Comparison of ENCODE assay signal across 8 cellular contexts in the genomic region with DNA sequence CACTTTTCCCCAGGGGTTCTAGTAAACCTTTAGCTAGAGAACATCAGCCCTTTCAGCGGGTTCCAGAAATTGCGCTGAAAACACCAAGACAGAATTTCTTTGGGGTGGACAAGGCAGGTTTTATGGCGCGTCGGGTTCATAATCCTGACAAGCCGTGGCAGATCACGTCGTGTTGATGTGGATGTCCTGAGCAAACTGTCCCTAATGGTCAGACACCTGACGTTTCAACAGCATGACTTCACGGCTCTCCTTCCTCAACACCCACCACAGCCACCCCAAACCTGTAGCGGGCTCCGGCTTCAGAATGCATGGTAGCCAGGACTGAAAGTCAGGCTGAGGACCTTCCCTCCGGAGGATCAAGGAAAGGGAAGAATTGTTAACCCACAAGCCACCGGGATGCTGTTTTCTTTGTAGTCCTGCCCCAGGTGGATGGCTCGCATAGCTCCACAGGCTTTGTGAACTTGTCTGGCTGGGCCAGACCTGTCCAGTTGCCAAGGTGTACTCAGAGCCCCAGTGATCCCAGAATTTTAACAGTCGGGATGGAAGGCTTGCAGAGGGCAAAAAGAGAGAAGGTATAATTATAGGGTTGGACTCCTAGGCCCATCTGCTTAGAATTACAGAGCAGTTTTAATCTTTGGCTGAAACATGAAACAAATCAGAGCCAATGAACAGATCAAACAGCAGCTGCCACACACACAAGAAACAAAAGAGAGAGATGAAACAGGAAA. TPM values are rescaled to one million over a fixed set of nuclear protein-coding genes. Genes with fewer than 3 reads are reported as not detected.
DNase-seq lines count a peak whose midpoint lies in the region; ATAC-seq and TF ChIP-seq lines count a peak whose summit lies in the region.

No MANE protein-coding gene starts in this region.

- peaks cover 22% of the 10 kb centered on the region for H3K4me1 Mint-ChIP-seq in GM23338
- no peaks in the 10 kb centered on the region for H3K4me1 Mint-ChIP-seq in natural killer cell treated with Interleukin-12 subunit alpha and Interleukin-12 subunit beta and Interleukin-15 and Interleukin-18, amount 100 ng/mL, for 72 hours (ENCODE audit: low read depth in 2 of 2)

- H3K4me3 ChIP-seq in GM23338 (peak overlapping the region; percentile 66), WI38 (ENCODE audit: low read depth, low read length) (peak overlapping the region; percentile 62), iPS-15b (ENCODE audit: low read depth, low read length) (peak overlapping the region; percentile 60), skeletal muscle tissue (ENCODE audit: low read length in 3 of 3) (peak overlapping the region; percentile 53 to 73 (median 54)), SJCRH30 (no peak overlapping the region)

- peaks cover 12% of the 10 kb centered on the region; the same call in 1 of the 2 replicates for H3K4me1 ChIP-seq in GM23338 (ENCODE audit: insufficient read depth)
- peaks cover 8% of the 10 kb centered on the region for H3K4me1 ChIP-seq in iPS-15b (ENCODE audit: control insufficient read depth, insufficient read depth, low read length)
- H3K4me1 ChIP-seq in skeletal muscle tissue (ENCODE audit: control insufficient read depth in 3 of 3, insufficient read depth in 3 of 3, low read length in 3 of 3), result peaks cover 8 to 15% (median 12%) of the 10 kb centered on the region in 3 donors
- no peaks in the 10 kb centered on the region for H3K4me1 ChIP-seq in SJCRH30

- no peak overlapping the region for H3K27ac Mint-ChIP-seq in GM23338
- H3K27ac Mint-ChIP-seq in natural killer cell treated with Interleukin-12 subunit alpha and Interleukin-12 subunit beta and Interleukin-15 and Interleukin-18, amount 100 ng/mL, for 72 hours, result no peak overlapping the region

- H3K9me3 ChIP-seq in iPS-15b (ENCODE audit: control insufficient read depth, insufficient read depth, low read length), result no peaks in the 10 kb centered on the region
- H3K9me3 ChIP-seq in skeletal muscle tissue (ENCODE audit: control insufficient read depth in 3 of 3, low read length in 3 of 3), result no peaks in the 10 kb centered on the region
- no peaks in the 10 kb centered on the region for H3K9me3 ChIP-seq in SJCRH30 (replicated peaks)

- peak overlapping the region; percentile 91 for H3K4me2 ChIP-seq in GM23338

- H3K9ac ChIP-seq in iPS-15b (ENCODE audit: low read depth, low read length) (no peak overlapping the region), skeletal muscle tissue (ENCODE audit: low read depth in 1 of 3, low read length in 3 of 3) (peak overlapping the region in 1 of 3 donors; percentile 63)

- peak; percentile 27 for DNase-seq in GM23338 (ENCODE audit: low spot score)
- no peak for DNase-seq in natural killer cell treated with Interleukin-12 subunit alpha and Interleukin-12 subunit beta and Interleukin-15 and Interleukin-18, amount 100 ng/mL, for 72 hours (ENCODE audit: low spot score)
- DNase-seq in H4 (ENCODE audit: low spot score), result no peak
- no peak for DNase-seq in SJCRH30

- no peak for TF ChIP-seq CTCF in GM23338 (conservative IDR thresholded peaks at IDR 0.05; ENCODE audit: low read depth in 2 of 2)
- TF ChIP-seq CTCF in WI38 (IDR thresholded peaks at IDR 0.05; ENCODE audit: low read depth, low read length), result no peak

- peak overlapping the region; percentile 82 for H3K4me3 Mint-ChIP-seq in GM23338
- no peak overlapping the region for H3K4me3 Mint-ChIP-seq in natural killer cell treated with Interleukin-12 subunit alpha and Interleukin-12 subunit beta and Interleukin-15 and Interleukin-18, amount 100 ng/mL, for 72 hours

- H3K27me3 Mint-ChIP-seq in GM23338 (ENCODE audit: insufficient read depth, low read depth, poor library complexity), result peaks cover 26% of the 10 kb centered on the region
- peaks cover 25 to 60% of the 10 kb centered on the region in 2 donors for H3K27me3 Mint-ChIP-seq in natural killer cell treated with Interleukin-12 subunit alpha and Interleukin-12 subunit beta and Interleukin-15 and Interleukin-18, amount 100 ng/mL, for 72 hours

- H3K27me3 ChIP-seq in GM23338 (ENCODE audit: insufficient read depth) (peaks cover 61% of the 10 kb centered on the region), iPS-15b (ENCODE audit: control insufficient read depth, insufficient read depth, low read length) (peaks cover 48% of the 10 kb centered on the region), skeletal muscle tissue (ENCODE audit: control insufficient read depth in 3 of 3, insufficient read depth in 3 of 3, low read length in 3 of 3) (peaks cover 6 to 54% (median 41%) of the 10 kb centered on the region in 3 donors), SJCRH30 (no peaks in the 10 kb centered on the region)

- no peaks in the 10 kb centered on the region for H3K36me3 Mint-ChIP-seq in GM23338 (ENCODE audit: low read depth)
- no peaks in the 10 kb centered on the region for H3K36me3 Mint-ChIP-seq in natural killer cell treated with Interleukin-12 subunit alpha and Interleukin-12 subunit beta and Interleukin-15 and Interleukin-18, amount 100 ng/mL, for 72 hours

- H3K36me3 ChIP-seq in GM23338 (ENCODE audit: insufficient read depth) (no peaks in the 10 kb centered on the region), iPS-15b (ENCODE audit: control insufficient read depth, insufficient read depth, low read length) (no peaks in the 10 kb centered on the region), skeletal muscle tissue (ENCODE audit: control insufficient read depth in 3 of 3, insufficient read depth in 3 of 3, low read length in 3 of 3) (no peaks in the 10 kb centered on the region), SJCRH30 (no peaks in the 10 kb centered on the region)

- no peaks in the 10 kb centered on the region; the same call in none of the 2 replicates for H4K20me1 ChIP-seq in GM23338 (replicated peaks; ENCODE audit: insufficient read depth)

- no peak overlapping the region for H2AFZ ChIP-seq in GM23338

- 0 out of 2 replicates have a peak, but pooled peaks cover 3% of the 10 kb centered on the region for H3F3A ChIP-seq in GM23338 (replicated peaks; ENCODE audit: low read depth)

- no peaks in the 10 kb centered on the region for H3K9me3 Mint-ChIP-seq in GM23338
- no peaks in the 10 kb centered on the region for H3K9me3 Mint-ChIP-seq in natural killer cell treated with Interleukin-12 subunit alpha and Interleukin-12 subunit beta and Interleukin-15 and Interleukin-18, amount 100 ng/mL, for 72 hours

- ATAC-seq in GM23338 (peak; percentile 7; the same call in 2 of the 3 replicates), GM18519 (IDR thresholded peaks at IDR 0.05; ENCODE audit: low FRiP score, unreplicated experiment) (no peak)
- no peak for ATAC-seq in natural killer cell treated with Interleukin-12 subunit alpha and Interleukin-12 subunit beta and Interleukin-15 and Interleukin-18, amount 100 ng/mL, for 72 hours

- no peaks in the 10 kb centered on the region for H3K79me2 ChIP-seq in GM23338 (replicated peaks; ENCODE audit: insufficient read depth)

- H3K9me2 ChIP-seq in GM23338 (ENCODE audit: insufficient read depth), result no peaks in the 10 kb centered on the region

- no peak overlapping the region for H3K27ac ChIP-seq in GM23338 (ENCODE audit: low read depth)
- no peak overlapping the region for H3K27ac ChIP-seq in skeletal muscle tissue (ENCODE audit: low read depth, low read length)
- no peak overlapping the region for H3K27ac ChIP-seq in SJCRH30

TF ChIP-seq in GM23338, 12 proteins besides CTCF, POLR2A, EP300 and RAD21:
- TF ChIP-seq EZH2 (IDR thresholded peaks at IDR 0.05; ENCODE audit: low read depth, unreplicated experiment) (peak; percentile 38), NANOG (IDR thresholded peaks at IDR 0.05; ENCODE audit: borderline replicate concordance) (no peak)

RNA-seq across cellular contexts. Expression of a gene that starts 1.5 kb away (rescaled TPM):
- total RNA-seq in GM23338 (2014; rRNA removed; shearing (Covaris generic)), result 0.97 and 1.0 TPM in 2 replicates
- polyA plus RNA-seq in GM23338 (2016; fragmentation: Nextera tagmentation; extraction: Ambion mirVana), result 0.31 and 0.61 TPM in 2 replicates
- total RNA-seq in skeletal muscle tissue, result 2.6 TPM
- not detected for total RNA-seq in natural killer cell treated with Interleukin-12 subunit alpha and Interleukin-12 subunit beta and Interleukin-15 and Interleukin-18, amount 100 ng/mL, for 72 hours
- total RNA-seq in H4 (2014; rRNA removed; shearing (Covaris generic)), result 1.5 and 5.3 TPM in 2 replicates
- total RNA-seq in SJCRH30 (2014; rRNA removed; shearing (Covaris generic)), result not detected in 2 replicates
